8 cellular contexts compared by ENCODE assay signal in the genomic region with DNA sequence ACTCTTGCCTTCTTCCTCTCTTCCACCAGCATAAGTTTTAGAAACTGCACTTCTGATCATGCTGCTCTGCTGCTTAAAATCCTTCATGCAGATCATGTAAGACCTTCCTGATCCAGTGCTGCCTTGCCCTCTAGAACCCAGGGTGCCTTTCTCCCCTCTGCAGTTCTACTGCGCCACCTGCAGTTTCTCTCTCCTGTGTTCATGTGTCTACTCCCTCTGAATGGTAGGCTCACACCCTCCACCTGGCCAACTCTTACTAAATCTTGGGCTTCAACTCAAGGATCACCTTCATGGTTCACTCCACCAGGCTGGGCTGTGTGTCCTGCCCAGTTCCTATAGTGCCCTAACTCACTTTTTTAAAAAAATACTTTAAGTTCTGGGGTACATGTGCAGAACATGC.
DNase-seq lines count a peak whose midpoint lies in the region; ATAC-seq and TF ChIP-seq lines count a peak whose summit lies in the region.

No MANE protein-coding gene starts in this region.

- peaks cover 0 to 7% (median 5%) of the 10 kb centered on the region in 3 donors for H3K27me3 Mint-ChIP-seq in immature natural killer cell (ENCODE audit: low read depth in 3 of 3)
- H3K27me3 Mint-ChIP-seq in glutamatergic neuron (ENCODE audit: unreplicated experiment) = no peaks in the 10 kb centered on the region

- H3K36me3 ChIP-seq in GM06990 (ENCODE audit: control insufficient read depth, insufficient read depth, low read length) = no peaks in the 10 kb centered on the region

- H3K4me1 Mint-ChIP-seq in immature natural killer cell (peaks cover 23 to 38% of the 10 kb centered on the region in 2 donors), glutamatergic neuron (ENCODE audit: low read depth, unreplicated experiment) (peaks cover 8% of the 10 kb centered on the region)

- H3K27ac Mint-ChIP-seq in immature natural killer cell (peak overlapping the region; percentile 4 to 89 (median 48)), glutamatergic neuron (ENCODE audit: unreplicated experiment) (no peak overlapping the region)

- peak; percentile 47 for ATAC-seq in HG02642 (IDR thresholded peaks at IDR 0.05; ENCODE audit: poor library complexity, unreplicated experiment)
- ATAC-seq in GM18858 (IDR thresholded peaks at IDR 0.05; ENCODE audit: unreplicated experiment) = no peak
- no peak for ATAC-seq in HG03097 (IDR thresholded peaks at IDR 0.05; ENCODE audit: low FRiP score, unreplicated experiment)

- DNase-seq in GM06990 (ENCODE audit: extremely low read depth, insufficient read length) = no peak
- DNase-seq in activated CD4-positive, alpha-beta T cell treated with anti-CD3 and anti-CD28 coated beads, Interleukin-2, amount 50 U/mL, for 4 hours = peak; percentile 45 to 46
- DNase-seq in immature natural killer cell = peak in 1 of 3 donors; percentile 43
- DNase-seq in glutamatergic neuron = no peak
- DNase-seq in glomerular visceral epithelial cell (ENCODE audit: extremely low spot score) = no peak

- no peaks in the 10 kb centered on the region for H3K9me3 Mint-ChIP-seq in immature natural killer cell
- peaks cover 2% of the 10 kb centered on the region for H3K9me3 Mint-ChIP-seq in glutamatergic neuron (ENCODE audit: unreplicated experiment)

- no peak overlapping the region for H3K4me3 ChIP-seq in GM06990 (replicated peaks; ENCODE audit: low read depth, low read length)

- peak overlapping the region in 2 of 5 donors; percentile 0 to 53 for H3K4me3 Mint-ChIP-seq in immature natural killer cell
- H3K4me3 Mint-ChIP-seq in glutamatergic neuron (ENCODE audit: unreplicated experiment) = no peak overlapping the region

- no peaks in the 10 kb centered on the region for H3K27me3 ChIP-seq in GM06990 (replicated peaks; ENCODE audit: control insufficient read depth, insufficient read depth, low read length)

- H3K36me3 Mint-ChIP-seq in immature natural killer cell = no peaks in the 10 kb centered on the region
- no peaks in the 10 kb centered on the region for H3K36me3 Mint-ChIP-seq in glutamatergic neuron (ENCODE audit: unreplicated experiment)

- TF ChIP-seq CTCF in GM06990 (IDR thresholded peaks at IDR 0.05; ENCODE audit: insufficient read depth, low read length, poor library complexity, severe bottlenecking) (peak; percentile 38), glutamatergic neuron (IDR thresholded peaks at IDR 0.05; ENCODE audit: partially characterized antibody, unreplicated experiment) (no peak)

Comparison
In these comparisons a context has a peak if more than half of its experiments do, and no peak if none do; other contexts are left out.
1. DNase-seq: peak in activated CD4-positive, alpha-beta T cell treated with anti-CD3 and anti-CD28 coated beads, Interleukin-2, amount 50 U/mL, for 4 hours (2 of 2); none in GM06990 (single experiment), glutamatergic neuron (single experiment) and glomerular visceral epithelial cell (single experiment).